In the genomic region with DNA sequence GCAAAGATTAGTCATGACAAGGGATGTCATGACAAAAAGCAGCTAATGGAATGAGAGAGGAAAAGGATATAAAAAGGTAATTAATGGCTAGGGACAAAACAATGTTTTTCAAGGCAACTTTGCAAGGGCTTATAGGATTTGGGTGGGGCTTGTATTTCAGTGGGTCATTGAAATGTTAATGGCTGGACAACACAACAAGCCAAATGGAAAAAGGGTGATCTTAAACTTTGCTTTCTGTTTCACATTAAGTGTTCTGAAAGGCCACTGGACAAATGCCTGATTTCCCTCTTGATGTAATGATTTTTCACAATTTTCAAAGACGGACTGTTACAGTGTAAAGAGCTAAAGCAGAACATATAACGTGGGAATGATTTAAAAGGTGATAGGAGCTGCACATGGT, we compare ENCODE assay signal across 15 cellular contexts.
"Had no signal": no experiment of that assay in that cellular context is flagged by ENCODE, and none has a peak within 500 bp of the region (broad histone marks: within the 10 kb centered on the region; RNA-seq: fewer than 3 reads in every experiment).

No MANE protein-coding gene starts in this region.

- H3K4me1 ChIP-seq: colonic mucosa, transverse colon had no signal

- FAIRE-seq: endothelial cell of umbilical vein, small intestine had no signal

- H2AFZ ChIP-seq: hepatocyte had no signal

- H3K36me3 Mint-ChIP-seq: naive thymus-derived CD8-positive, alpha-beta T cell had no signal

- H3K36me3 ChIP-seq: colonic mucosa, stomach, thoracic aorta, transverse colon had no signal

- ATAC-seq: naive thymus-derived CD8-positive, alpha-beta T cell had no signal

- H3K27ac Mint-ChIP-seq: endodermal cell; naive thymus-derived CD8-positive, alpha-beta T cell had no signal

- H3K4me3 Mint-ChIP-seq: endodermal cell; naive thymus-derived CD8-positive, alpha-beta T cell had no signal

- H3K27ac ChIP-seq: colonic mucosa, hepatocyte, stomach, thoracic aorta, transverse colon had no signal

- H3K27me3 Mint-ChIP-seq: naive thymus-derived CD8-positive, alpha-beta T cell had no signal

- H3K4me3 ChIP-seq: colonic mucosa, hepatocyte, stomach, thoracic aorta, transverse colon had no signal

- H3K27me3 ChIP-seq: colonic mucosa, hepatocyte, stomach, transverse colon had no signal

- H3K9me3 ChIP-seq: colonic mucosa, stomach, thoracic aorta, transverse colon had no signal

- H3K79me2 ChIP-seq: hepatocyte had no signal

- DNase-seq: colonic mucosa; effector CD4-positive, alpha-beta T cell; endodermal cell; erythroblast; head of caudate nucleus; naive thymus-derived CD8-positive, alpha-beta T cell; posterior cingulate gyrus; small intestine; stimulated activated CD4-positive, alpha-beta T cell treated with anti-CD3 and anti-CD28 coated beads, Interleukin-12 subunit alpha, Interleukin-12 subunit beta, amount 100 ng/mL, for 4 hours; stimulated activated naive CD4-positive, alpha-beta T cell; stomach had no signal

- H3K4me2 ChIP-seq: hepatocyte had no signal
